ENCODE assay signal across 8 cellular contexts in genomic region chr9:35903049-35903448, GRCh38. TPM values are rescaled to one million over a fixed set of nuclear protein-coding genes. Genes with fewer than 3 reads are reported as not detected.
DNase-seq lines count a peak whose midpoint lies in the region; ATAC-seq and TF ChIP-seq lines count a peak whose summit lies in the region.

No MANE protein-coding gene starts in this region.

- H3K4me3 Mint-ChIP-seq in activated naive CD8-positive, alpha-beta T cell treated with anti-CD3 and anti-CD28 coated beads, Interleukin-2, amount 10 ng/mL, durations not matched to agents 7 days and 5 days, result no peak overlapping the region
- H3K4me3 Mint-ChIP-seq in activated naive CD8-positive, alpha-beta T cell treated with anti-CD3 and anti-CD28 coated beads for 36 hours, result no peak overlapping the region
- no peak overlapping the region for H3K4me3 Mint-ChIP-seq in memory B cell

- H3K27ac ChIP-seq in Panc1 (ENCODE audit: low read length), result no peak overlapping the region

- CTCF ChIA-PET in Panc1 (lab: Charles Lee), result interaction anchor here (0.6 to 2.2 kb wide), 9 partner anchors 9 to 278 kb away, joined by 3 to 18 read pairs (median 5); no protein-coding TSS in a partner anchor

- POLR2A ChIA-PET in activated naive CD8-positive, alpha-beta T cell treated with anti-CD3 and anti-CD28 coated beads, Interleukin-2, amount 10 ng/mL, durations not matched to agents 7 days and 5 days (lab: Charles Lee), result interaction anchor here (0.6 to 0.9 kb wide), 3 partner anchors 27 to 134 kb away, joined by 3 read pairs; no protein-coding TSS in a partner anchor
- POLR2A ChIA-PET in Panc1 (lab: Charles Lee), result interaction anchor here (0.7 kb wide), 1 partner anchor 310 kb away, joined by 10 read pairs; no protein-coding TSS in a partner anchor

- 0 out of 2 replicates have a peak, but pooled peaks cover 2% of the 10 kb centered on the region for H3K27me3 ChIP-seq in Panc1 (ENCODE audit: control insufficient read depth, insufficient read depth, low read length)

- no peaks in the 10 kb centered on the region for H3K9me3 Mint-ChIP-seq in activated naive CD8-positive, alpha-beta T cell treated with anti-CD3 and anti-CD28 coated beads, Interleukin-2, amount 10 ng/mL, durations not matched to agents 7 days and 5 days
- H3K9me3 Mint-ChIP-seq in activated naive CD8-positive, alpha-beta T cell treated with anti-CD3 and anti-CD28 coated beads for 36 hours, result no peaks in the 10 kb centered on the region
- no peaks in the 10 kb centered on the region for H3K9me3 Mint-ChIP-seq in memory B cell

- peaks cover 13% of the 10 kb centered on the region for H3K27me3 Mint-ChIP-seq in activated naive CD8-positive, alpha-beta T cell treated with anti-CD3 and anti-CD28 coated beads, Interleukin-2, amount 10 ng/mL, durations not matched to agents 7 days and 5 days
- H3K27me3 Mint-ChIP-seq in activated naive CD8-positive, alpha-beta T cell treated with anti-CD3 and anti-CD28 coated beads for 36 hours, result peaks cover 7% of the 10 kb centered on the region
- peaks cover 11% of the 10 kb centered on the region for H3K27me3 Mint-ChIP-seq in memory B cell

- no peaks in the 10 kb centered on the region for H3K36me3 Mint-ChIP-seq in activated naive CD8-positive, alpha-beta T cell treated with anti-CD3 and anti-CD28 coated beads, Interleukin-2, amount 10 ng/mL, durations not matched to agents 7 days and 5 days
- no peaks in the 10 kb centered on the region for H3K36me3 Mint-ChIP-seq in activated naive CD8-positive, alpha-beta T cell treated with anti-CD3 and anti-CD28 coated beads for 36 hours
- H3K36me3 Mint-ChIP-seq in memory B cell, result no peaks in the 10 kb centered on the region

- in situ Hi-C loops in Panc1 (cut with HindIII; ENCODE audit: low pct_unique_long_range_greater_than_20kb, low sequenced_read_pairs), result no loop called here

- H3K4me1 ChIP-seq in Panc1 (ENCODE audit: control insufficient read depth, insufficient read depth, low read length), result peaks cover 50% of the 10 kb centered on the region

- intact Hi-C loops in Panc1 (cut with micrococcal nuclease; ENCODE audit: unreplicated experiment), result loop anchor here (5.0 kb wide), 1 partner anchor 44 kb away; no protein-coding TSS in a partner anchor

- H3K27ac Mint-ChIP-seq in activated naive CD8-positive, alpha-beta T cell treated with anti-CD3 and anti-CD28 coated beads, Interleukin-2, amount 10 ng/mL, durations not matched to agents 7 days and 5 days, result no peak overlapping the region
- no peak overlapping the region for H3K27ac Mint-ChIP-seq in activated naive CD8-positive, alpha-beta T cell treated with anti-CD3 and anti-CD28 coated beads for 36 hours
- H3K27ac Mint-ChIP-seq in memory B cell, result no peak overlapping the region

- ATAC-seq in activated naive CD8-positive, alpha-beta T cell treated with anti-CD3 and anti-CD28 coated beads, Interleukin-2, amount 10 ng/mL, durations not matched to agents 7 days and 5 days (ENCODE audit: low read depth), result peak; percentile 71
- ATAC-seq in Panc1 (peak; percentile 47), memory B cell (ENCODE audit: low read depth) (peak; percentile 76), HG03025 (IDR thresholded peaks at IDR 0.05; ENCODE audit: low FRiP score, unreplicated experiment) (no peak), GM18909 (IDR thresholded peaks at IDR 0.05; ENCODE audit: poor library complexity, unreplicated experiment) (no peak)

- no peak for DNase-seq in activated naive CD8-positive, alpha-beta T cell treated with anti-CD3 and anti-CD28 coated beads, Interleukin-2, amount 10 ng/mL, durations not matched to agents 7 days and 5 days
- DNase-seq in activated naive CD8-positive, alpha-beta T cell treated with anti-CD3 and anti-CD28 coated beads for 36 hours, result no peak
- peak; percentile 34 for DNase-seq in KG1 (lab: John Stamatoyannopoulos, UW)
- no peak for DNase-seq in Panc1 (ENCODE audit: low read depth, low spot score)
- peak; percentile 83 for DNase-seq in cerebellar cortex (ENCODE audit: low spot score)
- DNase-seq in memory B cell (ENCODE audit: low spot score in 2 of 2), result peak in 1 of 2 donors; percentile 31

- no TSS peak for BruUV-seq in Panc1 (replicated peaks; lab: Mats Ljungman, UMichigan)

- TF ChIP-seq CTCF in Panc1 (IDR thresholded peaks at IDR 0.05), result no peak

- H3K36me3 ChIP-seq in Panc1 (ENCODE audit: control insufficient read depth, insufficient read depth, low read length), result no peaks in the 10 kb centered on the region

- peaks cover 4% of the 10 kb centered on the region for H3K4me1 Mint-ChIP-seq in activated naive CD8-positive, alpha-beta T cell treated with anti-CD3 and anti-CD28 coated beads, Interleukin-2, amount 10 ng/mL, durations not matched to agents 7 days and 5 days
- peaks cover 10% of the 10 kb centered on the region for H3K4me1 Mint-ChIP-seq in activated naive CD8-positive, alpha-beta T cell treated with anti-CD3 and anti-CD28 coated beads for 36 hours
- no peaks in the 10 kb centered on the region for H3K4me1 Mint-ChIP-seq in memory B cell

- H3K4me3 ChIP-seq in Panc1 (ENCODE audit: low read depth in 2 of 2, low read length in 2 of 2), result no peak overlapping the region

- H3K9me3 ChIP-seq in Panc1 (ENCODE audit: control insufficient read depth, insufficient read depth, low read depth, low read length), result no peaks in the 10 kb centered on the region

RNA-seq across cellular contexts. Expression of gene HRCT1, which starts 3.0 kb away (rescaled TPM):
- total RNA-seq in activated naive CD8-positive, alpha-beta T cell treated with anti-CD3 and anti-CD28 coated beads, Interleukin-2, amount 10 ng/mL, durations not matched to agents 7 days and 5 days, result not detected
- not detected for total RNA-seq in activated naive CD8-positive, alpha-beta T cell treated with anti-CD3 and anti-CD28 coated beads for 36 hours
- not detected for total RNA-seq in Panc1 (2021; ENCODE audit: unreplicated experiment)
- polyA plus RNA-seq in Panc1 (2012; ENCODE audit: insufficient read length), result not detected

RNA-seq across cellular contexts. Expression of gene SPAAR, which starts 6.2 kb away (rescaled TPM):
- not detected for total RNA-seq in activated naive CD8-positive, alpha-beta T cell treated with anti-CD3 and anti-CD28 coated beads, Interleukin-2, amount 10 ng/mL, durations not matched to agents 7 days and 5 days
- not detected for total RNA-seq in activated naive CD8-positive, alpha-beta T cell treated with anti-CD3 and anti-CD28 coated beads for 36 hours
- total RNA-seq in Panc1 (2021; ENCODE audit: unreplicated experiment), result not detected
- polyA plus RNA-seq in Panc1 (2012; ENCODE audit: insufficient read length), result not detected

RNA-seq across cellular contexts. Expression of gene OR13J1, which starts 32.8 kb away (rescaled TPM):
- total RNA-seq in activated naive CD8-positive, alpha-beta T cell treated with anti-CD3 and anti-CD28 coated beads, Interleukin-2, amount 10 ng/mL, durations not matched to agents 7 days and 5 days, result not detected
- not detected for total RNA-seq in activated naive CD8-positive, alpha-beta T cell treated with anti-CD3 and anti-CD28 coated beads for 36 hours
- not detected for total RNA-seq in Panc1 (2021; ENCODE audit: unreplicated experiment)
- not detected for polyA plus RNA-seq in Panc1 (2012; ENCODE audit: insufficient read length)

RNA-seq across cellular contexts. Expression of gene OR2S2, which starts 54.9 kb away (rescaled TPM):
- not detected for total RNA-seq in activated naive CD8-positive, alpha-beta T cell treated with anti-CD3 and anti-CD28 coated beads, Interleukin-2, amount 10 ng/mL, durations not matched to agents 7 days and 5 days
- total RNA-seq in activated naive CD8-positive, alpha-beta T cell treated with anti-CD3 and anti-CD28 coated beads for 36 hours, result not detected
- not detected for total RNA-seq in Panc1 (2021; ENCODE audit: unreplicated experiment)
- not detected for polyA plus RNA-seq in Panc1 (2012; ENCODE audit: insufficient read length)

Comparison
In these comparisons a context has a peak if more than half of its experiments do, and no peak if none do; other contexts are left out.
1. ATAC-seq: peak in activated naive CD8-positive, alpha-beta T cell treated with anti-CD3 and anti-CD28 coated beads, Interleukin-2, amount 10 ng/mL, durations not matched to agents 7 days and 5 days (single experiment), Panc1 (single experiment) and memory B cell (single experiment); none in HG03025 (single experiment) and GM18909 (single experiment).
2. DNase-seq: peak in KG1 (single experiment) and cerebellar cortex (single experiment); none in activated naive CD8-positive, alpha-beta T cell treated with anti-CD3 and anti-CD28 coated beads, Interleukin-2, amount 10 ng/mL, durations not matched to agents 7 days and 5 days (single experiment), activated naive CD8-positive, alpha-beta T cell treated with anti-CD3 and anti-CD28 coated beads for 36 hours (single experiment) and Panc1 (single experiment).